1 cellular context compared by ENCODE assay signal in the genomic region with DNA sequence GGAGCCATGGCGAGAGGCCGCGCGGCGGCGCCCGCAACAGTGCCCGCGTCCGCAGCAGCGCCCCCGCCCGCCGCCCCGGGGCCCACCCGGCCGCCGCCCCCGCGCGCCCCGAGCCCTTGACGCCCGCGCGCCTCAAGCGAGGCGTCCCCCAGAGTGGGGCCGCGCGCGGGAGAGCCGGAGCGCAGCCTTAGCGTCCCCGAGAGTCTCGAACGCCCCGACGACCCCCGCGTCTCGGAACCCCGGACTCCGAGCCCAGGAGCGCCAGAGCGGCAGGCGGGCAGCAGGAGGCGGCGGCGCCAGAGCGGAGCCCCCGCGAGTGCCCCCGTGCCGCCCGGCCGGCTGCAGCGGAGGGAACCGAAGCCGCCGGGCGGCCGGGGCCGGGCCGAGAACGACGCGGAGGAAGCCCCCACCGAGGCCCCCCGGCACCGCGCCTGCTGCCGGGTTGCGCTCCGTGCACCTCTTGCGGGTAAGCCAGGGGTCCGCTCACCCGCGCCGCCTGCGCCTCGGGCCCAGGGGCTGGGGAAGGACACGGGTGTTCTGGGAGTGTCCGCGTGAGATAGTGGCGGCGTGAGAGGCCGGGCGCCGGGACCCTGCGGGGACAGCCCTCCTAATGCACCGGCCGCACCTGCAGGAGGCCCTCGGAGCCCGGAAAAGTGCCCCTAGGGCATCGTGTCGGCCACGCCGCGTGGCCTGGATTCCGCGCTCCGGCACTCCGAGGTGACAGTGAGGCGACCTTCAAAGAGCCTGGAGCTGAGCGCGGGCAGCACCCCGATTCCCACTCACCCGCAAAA.
TF ChIP-seq lines count a peak whose summit lies in the region.

No MANE protein-coding gene starts in this region.

TF ChIP-seq in GM12878, 131 proteins besides CTCF, POLR2A, EP300 and RAD21 (continued from another document and continues in another):
- TF ChIP-seq, protein P1, sequence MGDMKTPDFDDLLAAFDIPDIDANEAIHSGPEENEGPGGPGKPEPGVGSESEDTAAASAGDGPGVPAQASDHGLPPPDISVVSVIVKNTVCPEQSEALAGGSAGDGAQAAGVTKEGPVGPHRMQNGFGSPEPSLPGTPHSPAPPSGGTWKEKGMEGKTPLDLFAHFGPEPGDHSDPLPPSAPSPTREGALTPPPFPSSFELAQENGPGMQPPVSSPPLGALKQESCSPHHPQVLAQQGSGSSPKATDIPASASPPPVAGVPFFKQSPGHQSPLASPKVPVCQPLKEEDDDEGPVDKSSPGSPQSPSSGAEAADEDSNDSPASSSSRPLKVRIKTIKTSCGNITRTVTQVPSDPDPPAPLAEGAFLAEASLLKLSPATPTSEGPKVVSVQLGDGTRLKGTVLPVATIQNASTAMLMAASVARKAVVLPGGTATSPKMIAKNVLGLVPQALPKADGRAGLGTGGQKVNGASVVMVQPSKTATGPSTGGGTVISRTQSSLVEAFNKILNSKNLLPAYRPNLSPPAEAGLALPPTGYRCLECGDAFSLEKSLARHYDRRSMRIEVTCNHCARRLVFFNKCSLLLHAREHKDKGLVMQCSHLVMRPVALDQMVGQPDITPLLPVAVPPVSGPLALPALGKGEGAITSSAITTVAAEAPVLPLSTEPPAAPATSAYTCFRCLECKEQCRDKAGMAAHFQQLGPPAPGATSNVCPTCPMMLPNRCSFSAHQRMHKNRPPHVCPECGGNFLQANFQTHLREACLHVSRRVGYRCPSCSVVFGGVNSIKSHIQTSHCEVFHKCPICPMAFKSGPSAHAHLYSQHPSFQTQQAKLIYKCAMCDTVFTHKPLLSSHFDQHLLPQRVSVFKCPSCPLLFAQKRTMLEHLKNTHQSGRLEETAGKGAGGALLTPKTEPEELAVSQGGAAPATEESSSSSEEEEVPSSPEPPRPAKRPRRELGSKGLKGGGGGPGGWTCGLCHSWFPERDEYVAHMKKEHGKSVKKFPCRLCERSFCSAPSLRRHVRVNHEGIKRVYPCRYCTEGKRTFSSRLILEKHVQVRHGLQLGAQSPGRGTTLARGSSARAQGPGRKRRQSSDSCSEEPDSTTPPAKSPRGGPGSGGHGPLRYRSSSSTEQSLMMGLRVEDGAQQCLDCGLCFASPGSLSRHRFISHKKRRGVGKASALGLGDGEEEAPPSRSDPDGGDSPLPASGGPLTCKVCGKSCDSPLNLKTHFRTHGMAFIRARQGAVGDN (IDR thresholded peaks at IDR 0.05) = no peak
- TF ChIP-seq STAT3 (IDR thresholded peaks at IDR 0.05; ENCODE audit: low read depth, low read length) (no peak), NR2C2 (IDR thresholded peaks at IDR 0.05; ENCODE audit: borderline replicate concordance, control insufficient read depth, insufficient read length, low read depth) (no peak), FOXK2 (IDR thresholded peaks at IDR 0.05) (no peak), JUNB (IDR thresholded peaks at IDR 0.05) (no peak), NR2C1 (IDR thresholded peaks at IDR 0.05) (no peak), SP1 (IDR thresholded peaks at IDR 0.05; ENCODE audit: low read depth, low read length) (no peak), CHD2 (IDR thresholded peaks at IDR 0.05; ENCODE audit: borderline replicate concordance, low read depth, low read length) (no peak), JUND (IDR thresholded peaks at IDR 0.05; ENCODE audit: low read depth, low read length) (no peak), HDGF (IDR thresholded peaks at IDR 0.05) (no peak), HDAC6 (IDR thresholded peaks at IDR 0.05; ENCODE audit: unreplicated experiment) (no peak), SIN3A (IDR thresholded peaks at IDR 0.05; ENCODE audit: low read depth, low read length) (no peak), TARDBP (IDR thresholded peaks at IDR 0.05; ENCODE audit: borderline replicate concordance) (no peak), RAD51 (IDR thresholded peaks at IDR 0.05) (no peak), ZNF24 (IDR thresholded peaks at IDR 0.05) (no peak), SRF (IDR thresholded peaks at IDR 0.05; ENCODE audit: low read depth in 2 of 2, low read length in 2 of 2) (no peak), EGR1 (IDR thresholded peaks at IDR 0.05; ENCODE audit: borderline replicate concordance in 1 of 2, low read depth in 2 of 2, low read length in 2 of 2) (peak in 1 of 2 experiments; percentile 63; a peak in 1 of 3 replicates), POLR2AphosphoS5 (IDR thresholded peaks at IDR 0.05; ENCODE audit: low read length) (no peak; the same call in 1 of the 2 replicates), MTA2 (IDR thresholded peaks at IDR 0.05; ENCODE audit: low read depth) (no peak), IKZF1 (conservative IDR thresholded peaks at IDR 0.05) (peak; percentile 51; the same call in 1 of the 2 replicates), ZBED1 (IDR thresholded peaks at IDR 0.05; ENCODE audit: borderline replicate concordance) (no peak), TCF3 (IDR thresholded peaks at IDR 0.05; ENCODE audit: borderline replicate concordance, insufficient read depth, low read depth, low read length) (0 out of 2 replicates have a peak, but pooled peaks have one; percentile 7), CHD1 (IDR thresholded peaks at IDR 0.05; ENCODE audit: low read depth, low read length) (no peak), BRCA1 (IDR thresholded peaks at IDR 0.05; ENCODE audit: low read depth, low read length) (no peak), SPI1 (IDR thresholded peaks at IDR 0.05; ENCODE audit: borderline replicate concordance, insufficient read depth, low read depth, low read length) (no peak), ZNF217 (IDR thresholded peaks at IDR 0.05) (no peak), IKZF2 (IDR thresholded peaks at IDR 0.05) (no peak), RELA (IDR thresholded peaks at IDR 0.05; ENCODE audit: borderline replicate concordance, partially characterized antibody) (no peak), BACH1 (IDR thresholded peaks at IDR 0.05; ENCODE audit: borderline replicate concordance) (peak; percentile 58; the same call in 1 of the 2 replicates), HCFC1 (IDR thresholded peaks at IDR 0.05; ENCODE audit: low read length) (no peak), LARP7 (IDR thresholded peaks at IDR 0.05) (peak; percentile 82), NFIC (IDR thresholded peaks at IDR 0.05; ENCODE audit: low read depth, low read length) (no peak), NR2F1 (conservative IDR thresholded peaks at IDR 0.05) (peak; percentile 38; the same call in 1 of the 2 replicates), TCF12 (IDR thresholded peaks at IDR 0.05; ENCODE audit: low read depth, low read length) (no peak), POLR2AphosphoS2 (IDR thresholded peaks at IDR 0.05; ENCODE audit: low read depth, low read length) (no peak), CEBPB (IDR thresholded peaks at IDR 0.05; ENCODE audit: borderline replicate concordance in 1 of 2, low read depth in 2 of 2, low read length in 2 of 2) (no peak), TCF7 (IDR thresholded peaks at IDR 0.05; ENCODE audit: borderline replicate concordance) (no peak), FOXM1 (IDR thresholded peaks at IDR 0.05; ENCODE audit: low read depth, low read length) (no peak), CREM (IDR thresholded peaks at IDR 0.05; ENCODE audit: low read depth) (no peak), NFXL1 (IDR thresholded peaks at IDR 0.05; ENCODE audit: borderline replicate concordance) (no peak)
- TF ChIP-seq, protein P2, sequence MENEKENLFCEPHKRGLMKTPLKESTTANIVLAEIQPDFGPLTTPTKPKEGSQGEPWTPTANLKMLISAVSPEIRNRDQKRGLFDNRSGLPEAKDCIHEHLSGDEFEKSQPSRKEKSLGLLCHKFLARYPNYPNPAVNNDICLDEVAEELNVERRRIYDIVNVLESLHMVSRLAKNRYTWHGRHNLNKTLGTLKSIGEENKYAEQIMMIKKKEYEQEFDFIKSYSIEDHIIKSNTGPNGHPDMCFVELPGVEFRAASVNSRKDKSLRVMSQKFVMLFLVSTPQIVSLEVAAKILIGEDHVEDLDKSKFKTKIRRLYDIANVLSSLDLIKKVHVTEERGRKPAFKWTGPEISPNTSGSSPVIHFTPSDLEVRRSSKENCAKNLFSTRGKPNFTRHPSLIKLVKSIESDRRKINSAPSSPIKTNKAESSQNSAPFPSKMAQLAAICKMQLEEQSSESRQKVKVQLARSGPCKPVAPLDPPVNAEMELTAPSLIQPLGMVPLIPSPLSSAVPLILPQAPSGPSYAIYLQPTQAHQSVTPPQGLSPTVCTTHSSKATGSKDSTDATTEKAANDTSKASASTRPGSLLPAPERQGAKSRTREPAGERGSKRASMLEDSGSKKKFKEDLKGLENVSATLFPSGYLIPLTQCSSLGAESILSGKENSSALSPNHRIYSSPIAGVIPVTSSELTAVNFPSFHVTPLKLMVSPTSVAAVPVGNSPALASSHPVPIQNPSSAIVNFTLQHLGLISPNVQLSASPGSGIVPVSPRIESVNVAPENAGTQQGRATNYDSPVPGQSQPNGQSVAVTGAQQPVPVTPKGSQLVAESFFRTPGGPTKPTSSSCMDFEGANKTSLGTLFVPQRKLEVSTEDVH (IDR thresholded peaks at IDR 0.05; ENCODE audit: low read depth, partially characterized antibody) = no peak
- TF ChIP-seq, protein P3, sequence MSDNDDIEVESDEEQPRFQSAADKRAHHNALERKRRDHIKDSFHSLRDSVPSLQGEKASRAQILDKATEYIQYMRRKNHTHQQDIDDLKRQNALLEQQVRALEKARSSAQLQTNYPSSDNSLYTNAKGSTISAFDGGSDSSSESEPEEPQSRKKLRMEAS (IDR thresholded peaks at IDR 0.05; ENCODE audit: low read depth, low read length) = peak; percentile 8; the same call in 1 of the 2 replicates
- TF ChIP-seq, protein P4, sequence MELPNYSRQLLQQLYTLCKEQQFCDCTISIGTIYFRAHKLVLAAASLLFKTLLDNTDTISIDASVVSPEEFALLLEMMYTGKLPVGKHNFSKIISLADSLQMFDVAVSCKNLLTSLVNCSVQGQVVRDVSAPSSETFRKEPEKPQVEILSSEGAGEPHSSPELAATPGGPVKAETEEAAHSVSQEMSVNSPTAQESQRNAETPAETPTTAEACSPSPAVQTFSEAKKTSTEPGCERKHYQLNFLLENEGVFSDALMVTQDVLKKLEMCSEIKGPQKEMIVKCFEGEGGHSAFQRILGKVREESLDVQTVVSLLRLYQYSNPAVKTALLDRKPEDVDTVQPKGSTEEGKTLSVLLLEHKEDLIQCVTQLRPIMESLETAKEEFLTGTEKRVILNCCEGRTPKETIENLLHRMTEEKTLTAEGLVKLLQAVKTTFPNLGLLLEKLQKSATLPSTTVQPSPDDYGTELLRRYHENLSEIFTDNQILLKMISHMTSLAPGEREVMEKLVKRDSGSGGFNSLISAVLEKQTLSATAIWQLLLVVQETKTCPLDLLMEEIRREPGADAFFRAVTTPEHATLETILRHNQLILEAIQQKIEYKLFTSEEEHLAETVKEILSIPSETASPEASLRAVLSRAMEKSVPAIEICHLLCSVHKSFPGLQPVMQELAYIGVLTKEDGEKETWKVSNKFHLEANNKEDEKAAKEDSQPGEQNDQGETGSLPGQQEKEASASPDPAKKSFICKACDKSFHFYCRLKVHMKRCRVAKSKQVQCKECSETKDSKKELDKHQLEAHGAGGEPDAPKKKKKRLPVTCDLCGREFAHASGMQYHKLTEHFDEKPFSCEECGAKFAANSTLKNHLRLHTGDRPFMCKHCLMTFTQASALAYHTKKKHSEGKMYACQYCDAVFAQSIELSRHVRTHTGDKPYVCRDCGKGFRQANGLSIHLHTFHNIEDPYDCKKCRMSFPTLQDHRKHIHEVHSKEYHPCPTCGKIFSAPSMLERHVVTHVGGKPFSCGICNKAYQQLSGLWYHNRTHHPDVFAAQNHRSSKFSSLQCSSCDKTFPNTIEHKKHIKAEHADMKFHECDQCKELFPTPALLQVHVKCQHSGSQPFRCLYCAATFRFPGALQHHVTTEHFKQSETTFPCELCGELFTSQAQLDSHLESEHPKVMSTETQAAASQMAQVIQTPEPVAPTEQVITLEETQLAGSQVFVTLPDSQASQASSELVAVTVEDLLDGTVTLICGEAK (IDR thresholded peaks at IDR 0.05; ENCODE audit: borderline replicate concordance) = no peak
- TF ChIP-seq, protein P5, sequence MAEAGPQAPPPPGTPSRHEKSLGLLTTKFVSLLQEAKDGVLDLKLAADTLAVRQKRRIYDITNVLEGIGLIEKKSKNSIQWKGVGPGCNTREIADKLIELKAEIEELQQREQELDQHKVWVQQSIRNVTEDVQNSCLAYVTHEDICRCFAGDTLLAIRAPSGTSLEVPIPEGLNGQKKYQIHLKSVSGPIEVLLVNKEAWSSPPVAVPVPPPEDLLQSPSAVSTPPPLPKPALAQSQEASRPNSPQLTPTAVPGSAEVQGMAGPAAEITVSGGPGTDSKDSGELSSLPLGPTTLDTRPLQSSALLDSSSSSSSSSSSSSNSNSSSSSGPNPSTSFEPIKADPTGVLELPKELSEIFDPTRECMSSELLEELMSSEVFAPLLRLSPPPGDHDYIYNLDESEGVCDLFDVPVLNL (IDR thresholded peaks at IDR 0.05; ENCODE audit: low read depth, low read length) = no peak
- TF ChIP-seq, protein P6, sequence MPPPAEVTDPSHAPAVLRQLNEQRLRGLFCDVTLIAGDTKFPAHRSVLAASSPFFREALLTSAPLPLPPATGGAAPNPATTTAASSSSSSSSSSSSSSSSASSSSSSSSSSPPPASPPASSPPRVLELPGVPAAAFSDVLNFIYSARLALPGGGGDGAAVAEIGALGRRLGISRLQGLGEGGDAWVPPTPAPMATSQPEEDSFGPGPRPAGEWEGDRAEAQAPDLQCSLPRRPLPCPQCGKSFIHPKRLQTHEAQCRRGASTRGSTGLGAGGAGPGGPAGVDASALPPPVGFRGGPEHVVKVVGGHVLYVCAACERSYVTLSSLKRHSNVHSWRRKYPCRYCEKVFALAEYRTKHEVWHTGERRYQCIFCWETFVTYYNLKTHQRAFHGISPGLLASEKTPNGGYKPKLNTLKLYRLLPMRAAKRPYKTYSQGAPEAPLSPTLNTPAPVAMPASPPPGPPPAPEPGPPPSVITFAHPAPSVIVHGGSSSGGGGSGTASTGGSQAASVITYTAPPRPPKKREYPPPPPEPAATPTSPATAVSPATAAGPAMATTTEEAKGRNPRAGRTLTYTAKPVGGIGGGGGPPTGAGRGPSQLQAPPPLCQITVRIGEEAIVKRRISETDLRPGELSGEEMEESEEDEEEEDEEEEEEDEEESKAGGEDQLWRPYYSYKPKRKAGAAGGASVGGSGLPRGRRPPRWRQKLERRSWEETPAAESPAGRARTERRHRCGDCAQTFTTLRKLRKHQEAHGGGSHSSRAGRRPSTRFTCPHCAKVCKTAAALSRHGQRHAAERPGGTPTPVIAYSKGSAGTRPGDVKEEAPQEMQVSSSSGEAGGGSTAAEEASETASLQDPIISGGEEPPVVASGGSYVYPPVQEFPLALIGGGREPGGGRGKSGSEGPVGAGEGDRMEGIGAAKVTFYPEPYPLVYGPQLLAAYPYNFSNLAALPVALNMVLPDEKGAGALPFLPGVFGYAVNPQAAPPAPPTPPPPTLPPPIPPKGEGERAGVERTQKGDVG (CRISPR knock-in tag; IDR thresholded peaks at IDR 0.05) = no peak
- TF ChIP-seq, protein P7, sequence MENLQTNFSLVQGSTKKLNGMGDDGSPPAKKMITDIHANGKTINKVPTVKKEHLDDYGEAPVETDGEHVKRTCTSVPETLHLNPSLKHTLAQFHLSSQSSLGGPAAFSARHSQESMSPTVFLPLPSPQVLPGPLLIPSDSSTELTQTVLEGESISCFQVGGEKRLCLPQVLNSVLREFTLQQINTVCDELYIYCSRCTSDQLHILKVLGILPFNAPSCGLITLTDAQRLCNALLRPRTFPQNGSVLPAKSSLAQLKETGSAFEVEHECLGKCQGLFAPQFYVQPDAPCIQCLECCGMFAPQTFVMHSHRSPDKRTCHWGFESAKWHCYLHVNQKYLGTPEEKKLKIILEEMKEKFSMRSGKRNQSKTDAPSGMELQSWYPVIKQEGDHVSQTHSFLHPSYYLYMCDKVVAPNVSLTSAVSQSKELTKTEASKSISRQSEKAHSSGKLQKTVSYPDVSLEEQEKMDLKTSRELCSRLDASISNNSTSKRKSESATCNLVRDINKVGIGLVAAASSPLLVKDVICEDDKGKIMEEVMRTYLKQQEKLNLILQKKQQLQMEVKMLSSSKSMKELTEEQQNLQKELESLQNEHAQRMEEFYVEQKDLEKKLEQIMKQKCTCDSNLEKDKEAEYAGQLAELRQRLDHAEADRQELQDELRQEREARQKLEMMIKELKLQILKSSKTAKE (IDR thresholded peaks at IDR 0.05; ENCODE audit: low read depth, poor library complexity, severe bottlenecking) = no peak
